16 cellular contexts compared by ENCODE assay signal in genomic region chr17:64682261-64683181, GRCh38. TPM values are rescaled to one million over a fixed set of nuclear protein-coding genes. Genes with fewer than 3 reads are reported as not detected.
DNase-seq lines count a peak whose midpoint lies in the region; ATAC-seq and TF ChIP-seq lines count a peak whose summit lies in the region.
"Had no signal": no experiment of that assay in that cellular context is flagged by ENCODE, and none has a peak within 500 bp of the region (broad histone marks: within the 10 kb centered on the region; RNA-seq: fewer than 3 reads in every experiment).

No MANE protein-coding gene starts in this region.

- H3K27me3 ChIP-seq in SJSA1 (replicated peaks) (no peaks in the 10 kb centered on the region), fibroblast of lung (ENCODE audit: control insufficient read depth, insufficient read depth, low read length) (no peaks in the 10 kb centered on the region), smooth muscle cell (ENCODE audit: low read depth) (no peaks in the 10 kb centered on the region), H7 (ENCODE audit: control insufficient read depth, insufficient read depth, low read length) (no peaks in the 10 kb centered on the region)

- H3K27ac ChIP-seq in SJSA1 (peak overlapping the region; percentile 95), fibroblast of lung (ENCODE audit: insufficient read depth, low read length) (peak overlapping the region; percentile 88), smooth muscle cell (ENCODE audit: low read depth) (peak overlapping the region; percentile 40)

- H3K4me1 ChIP-seq in SJSA1 (replicated peaks) (peaks cover 71% of the 10 kb centered on the region), fibroblast of lung (ENCODE audit: control insufficient read depth, extremely low read depth, insufficient read depth, low read length) (peaks cover 37% of the 10 kb centered on the region), smooth muscle cell (ENCODE audit: low read depth) (no peaks in the 10 kb centered on the region)

- peak; percentile 1 for DNase-seq in activated effector memory CD4-positive, alpha-beta T cell treated with anti-CD3 and anti-CD28 coated beads, Interleukin-2, amount 50 U/mL, for 16 hours
- DNase-seq in activated effector memory CD4-positive, alpha-beta T cell treated with Interleukin-2 at 50 U/mL for 16 hours: no peak
- DNase-seq in SJSA1 (ENCODE audit: low read depth in 1 of 2, low spot score in 2 of 2) (peak; percentile 88 to 99), fibroblast of lung (ENCODE audit: low read depth in 2 of 2) (peak; percentile 55 to 94), smooth muscle cell (lab: John Stamatoyannopoulos, UW; ENCODE audit: unreplicated experiment) (no peak), H7 (no peak), SK-N-DZ (ENCODE audit: low spot score) (no peak)
- DNase-seq: 8988T; activated naive CD8-positive, alpha-beta T cell treated with anti-CD3 and anti-CD28 coated beads for 36 hours; Calu3; immature natural killer cell; midbrain; NCI-H1694; NK-92 treated with Interleukin-12 subunit alpha and Interleukin-12 subunit beta, amount 100 ng/mL, for 24 hours had no signal

- H3K79me2 ChIP-seq in fibroblast of lung (ENCODE audit: control insufficient read depth, insufficient read depth, low read length): peaks cover 1% of the 10 kb centered on the region
- no peaks in the 10 kb centered on the region for H3K79me2 ChIP-seq in smooth muscle cell (ENCODE audit: low read depth)

- H3K9ac ChIP-seq in fibroblast of lung (ENCODE audit: insufficient read depth, low read length) (no peak overlapping the region), smooth muscle cell (ENCODE audit: low read depth) (no peak overlapping the region)

- H3F3A ChIP-seq in smooth muscle cell (ENCODE audit: low read depth): peaks cover 12% of the 10 kb centered on the region

- ATAC-seq in GM19467 (IDR thresholded peaks at IDR 0.05; ENCODE audit: unreplicated experiment): no peak
- ATAC-seq: WTC11 had no signal

- H4K20me1 ChIP-seq in fibroblast of lung (ENCODE audit: control insufficient read depth, extremely low read depth, insufficient read depth, low read length) (no peaks in the 10 kb centered on the region), smooth muscle cell (ENCODE audit: low read depth) (no peaks in the 10 kb centered on the region)

- H2AFZ ChIP-seq in fibroblast of lung (ENCODE audit: low read length) (peak overlapping the region; percentile 22), smooth muscle cell (ENCODE audit: low read depth) (no peak overlapping the region)

- H3K36me3 ChIP-seq in SJSA1 (no peaks in the 10 kb centered on the region), fibroblast of lung (ENCODE audit: control insufficient read depth, insufficient read depth, low read length) (no peaks in the 10 kb centered on the region), smooth muscle cell (ENCODE audit: low read depth) (no peaks in the 10 kb centered on the region), H7 (replicated peaks; ENCODE audit: control insufficient read depth, insufficient read depth, low read length) (no peaks in the 10 kb centered on the region)

- 77% methylated on average over 12 of the region's 12 CpGs for WGBS in smooth muscle cell (ENCODE audit: low lambda C conversion rate)

- H3K4me2 ChIP-seq in fibroblast of lung (ENCODE audit: extremely low read depth, insufficient read depth, low read length) (peak overlapping the region; percentile 54), smooth muscle cell (no peak overlapping the region)

- H3K4me3 ChIP-seq in SJSA1: peak overlapping the region; percentile 19
- no peak overlapping the region for H3K4me3 ChIP-seq in fibroblast of lung (replicated peaks in 1 of 4; ENCODE audit: control extremely low read depth in 1 of 4, insufficient read depth in 1 of 4, low read depth in 3 of 4, low read length in 4 of 4)
- no peak overlapping the region for H3K4me3 ChIP-seq in smooth muscle cell
- H3K4me3 ChIP-seq in H7 (ENCODE audit: insufficient read depth, low read depth, low read length): no peak overlapping the region

- H3K9me3 ChIP-seq in SJSA1 (replicated peaks) (no peaks in the 10 kb centered on the region), fibroblast of lung (ENCODE audit: control insufficient read depth, insufficient read depth, low read depth, low read length) (no peaks in the 10 kb centered on the region), smooth muscle cell (replicated peaks; ENCODE audit: low read depth) (no peaks in the 10 kb centered on the region)

- TF ChIP-seq CTCF in fibroblast of lung (conservative IDR thresholded peaks at IDR 0.05 in 1 of 2, IDR thresholded peaks at IDR 0.05 in 1 of 2; ENCODE audit: low read depth in 1 of 2, low read length in 2 of 2) (no peak), smooth muscle cell (IDR thresholded peaks at IDR 0.05; ENCODE audit: borderline replicate concordance, insufficient read depth, poor library complexity, severe bottlenecking) (no peak)

RNA-seq across cellular contexts. Expression of gene SMURF2, which starts 20.4 kb away (rescaled TPM):
- 57.3 and 101 TPM in 2 replicates for total RNA-seq in SJSA1 (2014; rRNA removed; shearing (Covaris generic))
- total RNA-seq in fibroblast of lung (71.7 and 108 TPM in 2 replicates), smooth muscle cell (91.2 and 102 TPM in 2 replicates)
- polyA plus RNA-seq in fibroblast of lung (96.3 and 103 TPM in 2 replicates), smooth muscle cell (38.9 and 40.1 TPM in 2 replicates)
- polyA plus RNA-seq in fibroblast of lung (2012): 75.4 and 85.6 TPM in 2 replicates
- 28.3 and 42.8 TPM in 2 replicates for polyA minus RNA-seq in fibroblast of lung (ENCODE audit: low replicate concordance)
- total RNA-seq in H7 (2014; rRNA removed; shearing (Covaris generic)): 33.9 and 36.2 TPM in 2 replicates
- polyA plus RNA-seq in SK-N-DZ (2014; cell fraction: cytosol; rRNA removed): 12.5 and 17.0 TPM in 2 replicates
- polyA plus RNA-seq in SK-N-DZ (2014; cell fraction: nucleus; rRNA removed): 20.7 and 21.7 TPM in 2 replicates

Comparison
In these comparisons a context has a peak if more than half of its experiments do, and no peak if none do; other contexts are left out.
1. DNase-seq: peak in activated effector memory CD4-positive, alpha-beta T cell treated with anti-CD3 and anti-CD28 coated beads, Interleukin-2, amount 50 U/mL, for 16 hours (single experiment), SJSA1 (2 of 2) and fibroblast of lung (2 of 2); none in activated effector memory CD4-positive, alpha-beta T cell treated with Interleukin-2 at 50 U/mL for 16 hours (single experiment), smooth muscle cell (single experiment), H7 (single experiment) and SK-N-DZ (single experiment).
2. H3K27ac ChIP-seq: peak in every context shown above with its lines; median percentile 95 in SJSA1; 88 in fibroblast of lung; 40 in smooth muscle cell.